In genomic region chr10:71039551-71039950, GRCh38 we compare ENCODE assay signal across 20 cellular contexts.
DNase-seq lines count a peak whose midpoint lies in the region; ATAC-seq and TF ChIP-seq lines count a peak whose summit lies in the region.
"Had no signal": no experiment of that assay in that cellular context is flagged by ENCODE, and none has a peak within 500 bp of the region (broad histone marks: within the 10 kb centered on the region; RNA-seq: fewer than 3 reads in every experiment).

No MANE protein-coding gene starts in this region.

- peaks cover 4% of the 10 kb centered on the region for H3K4me1 Mint-ChIP-seq in endodermal cell

- H3K4me1 ChIP-seq in endodermal cell (ENCODE audit: control insufficient read depth, insufficient read depth, low read length), result no peaks in the 10 kb centered on the region

- H3K27ac Mint-ChIP-seq in endodermal cell, result no peak overlapping the region

- ATAC-seq in GM21825 (IDR thresholded peaks at IDR 0.05; ENCODE audit: unreplicated experiment), result no peak
- ATAC-seq in HG02884 (IDR thresholded peaks at IDR 0.05; ENCODE audit: unreplicated experiment), result no peak
- ATAC-seq: HCT116 had no signal

- H3K4me3 ChIP-seq in endodermal cell (ENCODE audit: low read length), result no peak overlapping the region
- H3K4me3 ChIP-seq: MG63, SK-N-MC had no signal

- no peak overlapping the region for H3K9ac ChIP-seq in endodermal cell (ENCODE audit: extremely low read depth, low read length, poor library complexity, severe bottlenecking)

- no peak overlapping the region for H3K4me3 Mint-ChIP-seq in endodermal cell

- H3K36me3 Mint-ChIP-seq in endodermal cell (ENCODE audit: low read depth), result no peaks in the 10 kb centered on the region

- intact Hi-C loops in posterior vena cava (cut with DNase I), result no loop called here

- no peak overlapping the region for H3K27ac ChIP-seq in endodermal cell (ENCODE audit: low read depth, low read length)
- H3K27ac ChIP-seq: SK-N-MC had no signal

- H3K9me3 Mint-ChIP-seq in endodermal cell, result no peaks in the 10 kb centered on the region

- peak in 2 of 3 experiments; percentile 74 to 85 for DNase-seq in NCI-H1417 (lab: John Stamatoyannopoulos, UW)
- DNase-seq in NCI-H146 treated with DMSO at 0.1 percent for 48 hours (lab: John Stamatoyannopoulos, UW; ENCODE audit: unreplicated experiment), result peak; percentile 84
- DNase-seq in NCI-H69 (lab: John Stamatoyannopoulos, UW), result peak; percentile 66
- peak; percentile 61 for DNase-seq in posterior vena cava (ENCODE audit: low spot score)
- DNase-seq in germinal center (ENCODE audit: low spot score), result no peak
- no peak for DNase-seq in endodermal cell
- DNase-seq: DMS 273 treated with DMSO at 0.1 percent for 48 hours, DND-41, GOT3, Kasumi-1, MG63, NCI-H1048, NCI-H2171, NCI-H526 treated with DMSO at 0.1 percent for 48 hours, OCI-M1, Right ventricle myocardium superior had no signal

- no peaks in the 10 kb centered on the region for H3K9me3 ChIP-seq in endodermal cell (ENCODE audit: control insufficient read depth, low read length)
- H3K9me3 ChIP-seq: MG63 had no signal

- no peaks in the 10 kb centered on the region for H3K36me3 ChIP-seq in endodermal cell (ENCODE audit: control insufficient read depth, insufficient read depth, low read length)
- H3K36me3 ChIP-seq: MG63 had no signal

- H3K27me3 ChIP-seq in endodermal cell (ENCODE audit: control insufficient read depth, insufficient read depth, low read length, poor library complexity, severe bottlenecking), result no peaks in the 10 kb centered on the region
- H3K27me3 ChIP-seq: MG63 had no signal

- no peaks in the 10 kb centered on the region for H3K27me3 Mint-ChIP-seq in endodermal cell (ENCODE audit: insufficient read depth)

- WGBS in endodermal cell (ENCODE audit: insufficient coverage in 1 of 2, insufficient read length in 1 of 2), 2 experiments, result 87 to 90% methylated on average over 4 to 9 of the region's 9 CpGs

- TF ChIP-seq CTCF in endodermal cell (conservative IDR thresholded peaks at IDR 0.05), result no peak

Comparison
In these comparisons a context has a peak if more than half of its experiments do, and no peak if none do; other contexts are left out.
1. DNase-seq: peak in NCI-H1417 (2 of 3), NCI-H146 treated with DMSO at 0.1 percent for 48 hours (single experiment), NCI-H69 (single experiment) and posterior vena cava (single experiment); none in germinal center (single experiment) and endodermal cell (single experiment).